In the genomic region with DNA sequence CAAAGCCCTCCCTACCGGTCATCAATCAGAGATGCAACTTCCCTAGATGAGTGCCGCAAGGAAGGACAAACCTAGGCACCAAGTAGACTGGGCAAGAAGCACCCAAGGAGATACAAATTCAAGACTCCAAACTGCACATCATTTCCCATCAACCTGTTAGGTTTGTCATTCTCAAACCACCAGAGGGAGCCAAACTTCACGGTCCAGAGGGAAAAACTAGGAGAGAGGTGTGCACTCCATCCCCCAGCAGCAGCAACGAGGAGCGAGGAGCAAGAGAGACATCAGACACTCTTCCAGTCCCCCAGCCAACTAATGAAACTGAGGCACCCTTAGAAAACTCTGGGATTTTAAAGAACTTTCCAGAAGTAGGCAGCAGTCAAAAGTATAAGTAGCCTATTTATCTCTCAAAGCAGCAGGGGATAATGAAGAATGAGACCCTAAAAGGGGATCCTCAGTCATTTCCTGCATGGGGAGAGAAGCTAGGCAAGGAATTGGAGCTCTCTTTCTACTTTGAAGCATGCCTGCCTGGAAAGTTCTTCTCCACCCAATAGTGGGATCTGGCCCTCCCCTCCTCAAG, we compare ENCODE assay signal across 8 cellular contexts. TPM values are rescaled to one million over a fixed set of nuclear protein-coding genes. Genes with fewer than 3 reads are reported as not detected.
A peak's percentile ranks its signal among the peaks of the same experiment; 100 is the strongest.
DNase-seq lines count a peak whose midpoint lies in the region; ATAC-seq, FAIRE-seq and TF ChIP-seq lines count a peak whose summit lies in the region.

No MANE protein-coding gene starts in this region.

- H4K5ac ChIP-seq in H9 (ENCODE audit: insufficient read length, low read depth, low read length): no peak overlapping the region

- H2BK20ac ChIP-seq in H9 (ENCODE audit: low read depth, low read length, poor library complexity, severe bottlenecking): no peak overlapping the region

- no peak overlapping the region for H3K27ac ChIP-seq in H9 (ENCODE audit: insufficient read length, low read depth, low read length)
- H3K27ac ChIP-seq in mammary epithelial cell (ENCODE audit: insufficient read depth, low read depth, low read length): no peak overlapping the region
- H3K27ac ChIP-seq in kidney (ENCODE audit: low read depth in 2 of 2, low read length in 2 of 2): no peak overlapping the region

- no peaks in the 10 kb centered on the region for H3K79me1 ChIP-seq in H9 (ENCODE audit: insufficient read depth, low read depth, low read length, poor library complexity, severe bottlenecking)

- no peaks in the 10 kb centered on the region for H3K36me3 Mint-ChIP-seq in H9 (ENCODE audit: insufficient read depth in 1 of 3, low read depth in 3 of 3)

- no peaks in the 10 kb centered on the region for H4K20me1 ChIP-seq in H9 (ENCODE audit: control insufficient read depth, insufficient read depth, insufficient read length)
- no peaks in the 10 kb centered on the region for H4K20me1 ChIP-seq in mammary epithelial cell (ENCODE audit: insufficient read depth, low read length)

- H3K27ac Mint-ChIP-seq in H9: no peak overlapping the region

- ATAC-seq in GM19324 (IDR thresholded peaks at IDR 0.05; ENCODE audit: low FRiP score, unreplicated experiment): no peak

- DNase-seq in COLO668 (lab: John Stamatoyannopoulos, UW; ENCODE audit: unreplicated experiment) (peak; percentile 78), H9 (peak; percentile 74), NCI-H2107 (lab: John Stamatoyannopoulos, UW) (peak; percentile 67), UCSD-AML1 (lab: John Stamatoyannopoulos, UW; ENCODE audit: unreplicated experiment) (peak; percentile 27), mammary epithelial cell (peak; percentile 72), kidney (no peak)
- peak; percentile 28 to 47 for DNase-seq in stimulated activated CD4-positive, alpha-beta T cell treated with anti-CD3 and anti-CD28 coated beads, Interleukin-4, amount 100 ng/mL, for 4 hours

- in situ Hi-C loops in mammary epithelial cell (cut with MboI; ENCODE audit: low sequenced_read_pairs in 2 of 2): no loop called here

- H2AK5ac ChIP-seq in H9 (ENCODE audit: insufficient read length, low read length): no peak overlapping the region

- dilution Hi-C loops in mammary epithelial cell (cut with HindIII; ENCODE audit: low sequenced_read_pairs): no loop called here

- H3K27me3 ChIP-seq in H9 (ENCODE audit: insufficient read depth, low read length) (no peaks in the 10 kb centered on the region), mammary epithelial cell (ENCODE audit: insufficient read depth, low read length) (no peaks in the 10 kb centered on the region)

- H4K91ac ChIP-seq in H9 (ENCODE audit: insufficient read length, low read depth, low read length): no peak overlapping the region

- H3K18ac ChIP-seq in H9 (ENCODE audit: insufficient read length, low read depth, low read length): no peak overlapping the region

- H3K4me2 ChIP-seq in H9 (ENCODE audit: insufficient read depth, insufficient read length, low read length) (no peak overlapping the region), mammary epithelial cell (ENCODE audit: insufficient read depth, low read depth, low read length) (no peak overlapping the region)

- no peak overlapping the region for H4K8ac ChIP-seq in H9 (replicated peaks; ENCODE audit: insufficient read length, low read depth, low read length)

- intact Hi-C loops in mammary epithelial cell (cut with micrococcal nuclease): loop anchor here (1.0 to 5.0 kb wide), 2 partner anchors 231 to 479 kb away; no protein-coding TSS in a partner anchor
- intact Hi-C loops in kidney (cut with DNase I): no loop called here

- WGBS in H9 (ENCODE audit: extremely low coverage, insufficient read length, low lambda C conversion rate): no CpG with 5 or more reads among the region's 5 CpGs
- WGBS in mammary epithelial cell (ENCODE audit: low coverage, missing lambda C conversion rate): 0% methylated on average over 5 of the region's 5 CpGs

- CTCF ChIA-PET in mammary epithelial cell (lab: Charles Lee; ENCODE audit: low non-redundant PET): interaction anchor here (0.7 kb wide), 1 partner anchor 19 kb away, joined by 3 read pairs; no protein-coding TSS in a partner anchor

- H2BK15ac ChIP-seq in H9 (ENCODE audit: low read depth, low read length): no peak overlapping the region

- no peak overlapping the region for H3K4me3 ChIP-seq in mammary epithelial cell (replicated peaks in 1 of 3; ENCODE audit: insufficient read depth in 1 of 3, low read depth in 2 of 3, low read length in 3 of 3)
- no peak overlapping the region for H3K4me3 ChIP-seq in kidney (ENCODE audit: low read length in 2 of 2)

- H2BK12ac ChIP-seq in H9 (ENCODE audit: insufficient read length, low read depth, low read length): no peak overlapping the region

- peak overlapping the region in 1 of 2 experiments; percentile 24; a peak in 1 of 5 replicates for H3K4me3 Mint-ChIP-seq in H9

- H3K4ac ChIP-seq in H9 (ENCODE audit: low read depth, low read length): no peak overlapping the region

- H3K36me3 ChIP-seq in mammary epithelial cell (ENCODE audit: insufficient read depth, low read length) (no peaks in the 10 kb centered on the region), kidney (ENCODE audit: control insufficient read depth in 1 of 2, insufficient read depth in 2 of 2, low read length in 2 of 2) (no peaks in the 10 kb centered on the region)

- no peak overlapping the region for H2BK5ac ChIP-seq in H9 (ENCODE audit: insufficient read length, low read length)

- H3K79me2 ChIP-seq in H9 (ENCODE audit: insufficient read depth, low read length) (no peaks in the 10 kb centered on the region), mammary epithelial cell (ENCODE audit: insufficient read depth, low read length) (no peaks in the 10 kb centered on the region)

- no peak overlapping the region for H3K14ac ChIP-seq in H9 (ENCODE audit: insufficient read depth, low read length)

- no peaks in the 10 kb centered on the region for H3K23me2 ChIP-seq in H9 (ENCODE audit: insufficient read length, low read depth, low read length, poor library complexity, severe bottlenecking)

- no peak overlapping the region for H3K23ac ChIP-seq in H9 (ENCODE audit: insufficient read length, low read depth, low read length)

- H3K4me1 Mint-ChIP-seq in H9: peaks cover 10 to 11% of the 10 kb centered on the region in 2 experiments

- H3K9me3 Mint-ChIP-seq in H9: no peaks in the 10 kb centered on the region

- H2BK120ac ChIP-seq in H9 (ENCODE audit: low read depth, low read length, poor library complexity, severe bottlenecking): no peak overlapping the region

- H2AFZ ChIP-seq in H9 (ENCODE audit: low read length) (peak overlapping the region; percentile 71), mammary epithelial cell (ENCODE audit: low read depth, low read length) (peak overlapping the region; percentile 56)

- no TSS peak for BruUV-seq in mammary epithelial cell (replicated peaks; lab: Mats Ljungman, UMichigan)

- H3K4me1 ChIP-seq in H9 (ENCODE audit: insufficient read depth, low read length) (no peaks in the 10 kb centered on the region; the same call in 1 of the 2 replicates), mammary epithelial cell (ENCODE audit: insufficient read depth, low read length) (peaks cover 27% of the 10 kb centered on the region), kidney (ENCODE audit: control insufficient read depth in 1 of 2, insufficient read depth in 1 of 2, low read depth in 1 of 2, low read length in 2 of 2) (peaks cover 0 to 3% of the 10 kb centered on the region in 2 donors)

- TF ChIP-seq CTCF in H9 (conservative IDR thresholded peaks at IDR 0.05) (peak; percentile 80), mammary epithelial cell (conservative IDR thresholded peaks at IDR 0.05 in 1 of 2, IDR thresholded peaks at IDR 0.05 in 1 of 2; ENCODE audit: extremely low read depth in 1 of 2, insufficient read depth in 1 of 2, low read depth in 1 of 2, low read length in 2 of 2) (peak; percentile 82 to 86), kidney (IDR thresholded peaks at IDR 0.05; ENCODE audit: borderline replicate concordance, extremely low read depth, insufficient read depth) (peak; percentile 62)

- no peak overlapping the region for H3K9ac ChIP-seq in H9 (ENCODE audit: extremely low read depth, insufficient read length, low read length)
- H3K9ac ChIP-seq in mammary epithelial cell (ENCODE audit: insufficient read depth, low read length): no peak overlapping the region
- H3K9ac ChIP-seq in kidney (ENCODE audit: low read length in 2 of 2): no peak overlapping the region

- no peak overlapping the region for H3T11ph ChIP-seq in H9 (ENCODE audit: low read length)

- no peaks in the 10 kb centered on the region for H3K9me3 ChIP-seq in H9 (ENCODE audit: control insufficient read depth, low read depth, low read length)
- no peaks in the 10 kb centered on the region for H3K9me3 ChIP-seq in mammary epithelial cell (replicated peaks; ENCODE audit: insufficient read depth, low read length)
- H3K9me3 ChIP-seq in kidney (ENCODE audit: control insufficient read depth in 1 of 2, low read length in 2 of 2): no peaks in the 10 kb centered on the region

- H3K56ac ChIP-seq in H9 (ENCODE audit: insufficient read length, low read depth, low read length): no peak overlapping the region

- no peak for FAIRE-seq in kidney (lab: Jason Lieb, UNC)

- no peaks in the 10 kb centered on the region; the same call in none of the 2 replicates for H3K27me3 Mint-ChIP-seq in H9 (ENCODE audit: low read depth)

RNA-seq across cellular contexts. Expression of a gene that starts 37.0 kb away (rescaled TPM):
- 13.3 and 13.6 TPM in 2 replicates for total RNA-seq in H9 (2021)
- total RNA-seq in mammary epithelial cell: 10 to 100 TPM; 46.4 to 98.5 TPM
- 8.8 TPM for polyA plus RNA-seq in mammary epithelial cell
- polyA minus RNA-seq in mammary epithelial cell: 44.5 TPM
- total RNA-seq in kidney: 7.8 TPM
- polyA plus RNA-seq in kidney (ENCODE audit: insufficient read depth, low read depth, low replicate concordance): 1.1 TPM

RNA-seq across cellular contexts. Expression of a gene that starts 52.2 kb away (rescaled TPM):
- 737 and 747 TPM in 2 replicates for total RNA-seq in H9 (2021)
- 100 to 1,000 TPM; 357 to 921 TPM for total RNA-seq in mammary epithelial cell
- 425 TPM for polyA plus RNA-seq in mammary epithelial cell
- 179 TPM for polyA minus RNA-seq in mammary epithelial cell
- 806 TPM for total RNA-seq in kidney
- polyA plus RNA-seq in kidney (ENCODE audit: insufficient read depth, low read depth, low replicate concordance): 521 TPM
